In the genomic region with DNA sequence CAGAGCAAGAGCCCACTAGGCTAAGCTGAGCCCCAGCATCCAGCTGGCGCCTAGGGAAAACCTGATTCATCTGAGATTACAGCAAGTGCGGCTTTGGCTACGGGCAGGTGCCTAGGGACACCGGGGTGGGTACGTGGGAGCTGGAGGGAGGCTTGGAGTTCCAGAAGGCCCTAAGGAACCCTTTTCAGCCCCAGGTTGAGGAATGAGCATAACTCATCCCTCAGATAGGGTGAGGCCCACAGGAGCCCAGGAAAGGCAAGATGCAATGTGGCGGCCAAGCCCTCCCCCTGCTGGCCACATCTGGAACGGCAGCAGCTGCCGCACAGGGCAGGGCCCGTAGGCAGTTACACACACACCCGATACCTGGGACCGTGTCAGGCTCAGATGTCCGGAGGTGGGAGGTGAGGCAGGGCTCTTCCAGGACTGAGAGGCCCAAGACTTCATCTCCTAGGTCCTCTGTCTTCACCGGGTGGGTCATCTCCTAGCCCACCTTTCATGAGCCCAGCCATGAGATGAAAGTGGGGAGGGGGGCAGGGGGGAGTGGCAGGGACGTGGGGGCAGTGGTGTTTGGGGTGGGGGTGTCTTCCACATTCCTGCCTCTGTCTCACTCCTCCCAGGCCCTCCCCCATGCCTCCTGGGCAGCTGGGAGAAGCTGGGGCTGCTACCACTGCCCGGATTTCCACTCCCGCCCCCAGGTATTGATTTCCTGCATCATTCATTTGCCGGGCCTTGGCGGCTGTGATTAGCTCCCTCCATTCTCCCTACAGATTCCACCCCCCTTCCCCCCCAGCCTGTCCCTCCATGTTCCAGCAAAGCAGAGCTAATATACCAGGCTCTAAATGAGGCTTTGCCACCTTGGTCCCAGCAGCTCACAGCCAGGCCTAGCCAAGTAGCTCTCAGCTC, we compare ENCODE assay signal across 9 cellular contexts. TPM values are rescaled to one million over a fixed set of nuclear protein-coding genes. Genes with fewer than 3 reads are reported as not detected.
A peak's percentile ranks its signal among the peaks of the same experiment; 100 is the strongest.
DNase-seq lines count a peak whose midpoint lies in the region; ATAC-seq and TF ChIP-seq lines count a peak whose summit lies in the region.
"Had no signal": no experiment of that assay in that cellular context is flagged by ENCODE, and none has a peak within 500 bp of the region (broad histone marks: within the 10 kb centered on the region; RNA-seq: fewer than 3 reads in every experiment).

No MANE protein-coding gene starts in this region.

- no peak overlapping the region for H3K14ac ChIP-seq in mesenchymal stem cell (ENCODE audit: low read length in 2 of 2)

- CTCF ChIA-PET in activated CD8-positive, alpha-beta T cell treated with anti-CD3 and anti-CD28 coated beads for 36 hours (lab: Charles Lee): interaction anchor here (0.6 to 3.5 kb wide), 50 partner anchors 8 to 878 kb away, joined by 3 to 16 read pairs (median 3); no protein-coding TSS in a partner anchor

- no peak overlapping the region for H3K27ac ChIP-seq in mesenchymal stem cell (ENCODE audit: low read length, poor library complexity, severe bottlenecking)

- peaks cover 30% of the 10 kb centered on the region for H3K79me1 ChIP-seq in mesenchymal stem cell (replicated peaks; ENCODE audit: low read length, poor library complexity, severe bottlenecking)

- ATAC-seq in HG02759 (IDR thresholded peaks at IDR 0.05; ENCODE audit: unreplicated experiment) (peak; percentile 68), GM19023 (IDR thresholded peaks at IDR 0.05; ENCODE audit: unreplicated experiment) (no peak)
- peak; percentile 87 for ATAC-seq in activated CD8-positive, alpha-beta T cell treated with anti-CD3 and anti-CD28 coated beads for 36 hours

- H3K4me1 Mint-ChIP-seq in activated CD8-positive, alpha-beta T cell treated with anti-CD3 and anti-CD28 coated beads for 36 hours (ENCODE audit: low read depth): peaks cover 10% of the 10 kb centered on the region

- H3K4me3 Mint-ChIP-seq in activated CD8-positive, alpha-beta T cell treated with anti-CD3 and anti-CD28 coated beads for 36 hours: no peak overlapping the region
- H3K4me3 Mint-ChIP-seq: activated naive CD8-positive, alpha-beta T cell had no signal

- no peaks in the 10 kb centered on the region for H3K9me3 Mint-ChIP-seq in activated CD8-positive, alpha-beta T cell treated with anti-CD3 and anti-CD28 coated beads for 36 hours

- TF ChIP-seq CTCF in activated CD8-positive, alpha-beta T cell treated with anti-CD3 and anti-CD28 coated beads for 36 hours (IDR thresholded peaks at IDR 0.05): peak; percentile 92

- no peak overlapping the region for H2AFZ ChIP-seq in mesenchymal stem cell (ENCODE audit: low read depth, low read length)

- no peak overlapping the region for H3K4ac ChIP-seq in mesenchymal stem cell (ENCODE audit: low read depth in 1 of 2, low read length in 2 of 2)

- H3K23ac ChIP-seq in mesenchymal stem cell (ENCODE audit: low read length in 2 of 2): no peak overlapping the region

- H4K8ac ChIP-seq in mesenchymal stem cell (ENCODE audit: low read length): no peak overlapping the region

- no peak overlapping the region for H4K91ac ChIP-seq in mesenchymal stem cell (ENCODE audit: low read length)

- no peak overlapping the region for H2BK15ac ChIP-seq in mesenchymal stem cell (ENCODE audit: low read depth, poor library complexity, severe bottlenecking)

- intact Hi-C loops in activated CD8-positive, alpha-beta T cell treated with anti-CD3 and anti-CD28 coated beads for 36 hours (cut with micrococcal nuclease): loop anchor here (5.0 kb wide), 1 partner anchor 365 kb away; no protein-coding TSS in a partner anchor

- peaks cover 6 to 43% of the 10 kb centered on the region in 2 experiments for H3K27me3 ChIP-seq in mesenchymal stem cell (ENCODE audit: control insufficient read depth in 1 of 2, insufficient read depth in 1 of 2, low read length in 2 of 2)

- POLR2A ChIA-PET in activated CD8-positive, alpha-beta T cell treated with anti-CD3 and anti-CD28 coated beads for 36 hours (lab: Charles Lee): no interaction called here

- H3K9ac ChIP-seq in mesenchymal stem cell (ENCODE audit: low read length): peak overlapping the region; percentile 65

- H2BK5ac ChIP-seq in mesenchymal stem cell (ENCODE audit: low read depth, low read length, poor library complexity, severe bottlenecking): no peak overlapping the region

- 34% methylated on average over 17 of the region's 18 CpGs for WGBS in mesenchymal stem cell

- H3K18ac ChIP-seq in mesenchymal stem cell (ENCODE audit: low read depth in 1 of 2, low read length in 2 of 2): no peak overlapping the region

- H3K36me3 ChIP-seq in mesenchymal stem cell (ENCODE audit: control insufficient read depth in 1 of 2, insufficient read depth in 2 of 2, low read depth in 1 of 2, low read length in 2 of 2): peaks cover 0 to 6% of the 10 kb centered on the region in 2 experiments

- H3K36me3 Mint-ChIP-seq in activated CD8-positive, alpha-beta T cell treated with anti-CD3 and anti-CD28 coated beads for 36 hours (ENCODE audit: low read depth): no peaks in the 10 kb centered on the region
- H3K36me3 Mint-ChIP-seq: activated naive CD8-positive, alpha-beta T cell had no signal

- H3K9me3 ChIP-seq in mesenchymal stem cell (ENCODE audit: control insufficient read depth, low read length): no peaks in the 10 kb centered on the region

- H2BK12ac ChIP-seq in mesenchymal stem cell (ENCODE audit: low read length in 2 of 2): no peak overlapping the region

- H3K4me2 ChIP-seq in mesenchymal stem cell (ENCODE audit: low read length, poor library complexity, severe bottlenecking): no peak overlapping the region

- H3K4me1 ChIP-seq in mesenchymal stem cell (ENCODE audit: control insufficient read depth, insufficient read depth, low read depth, low read length): peaks cover 26% of the 10 kb centered on the region

- no peak overlapping the region for H3K27ac Mint-ChIP-seq in activated CD8-positive, alpha-beta T cell treated with anti-CD3 and anti-CD28 coated beads for 36 hours
- H3K27ac Mint-ChIP-seq: activated naive CD8-positive, alpha-beta T cell had no signal

- peak; percentile 48 for DNase-seq in DMS79 (lab: John Stamatoyannopoulos, UW)
- peak; percentile 33 for DNase-seq in NCI-H526 treated with DMSO at 0.1 percent for 48 hours (lab: John Stamatoyannopoulos, UW)
- peak; percentile 83 for DNase-seq in activated CD8-positive, alpha-beta T cell treated with anti-CD3 and anti-CD28 coated beads for 36 hours
- DNase-seq in effector CD8-positive, alpha-beta T cell (lab: John Stamatoyannopoulos, UW): peak; percentile 68
- DNase-seq in mesenchymal stem cell: peak; percentile 60
- peak; percentile 61 to 63 for DNase-seq in stimulated activated CD8-positive, alpha-beta memory T cell treated with anti-CD3 and anti-CD28 coated beads, Interleukin-2, amount 100 ng/mL, for 1 hour (ENCODE audit: low read depth in 2 of 2)

- H3K27me3 Mint-ChIP-seq in activated CD8-positive, alpha-beta T cell treated with anti-CD3 and anti-CD28 coated beads for 36 hours: peaks cover 32% of the 10 kb centered on the region

- H2AK5ac ChIP-seq in mesenchymal stem cell (ENCODE audit: low read length, severe bottlenecking): no peak overlapping the region

- no peak overlapping the region for H2BK120ac ChIP-seq in mesenchymal stem cell (ENCODE audit: low read depth, low read length)

- H3K4me3 ChIP-seq in mesenchymal stem cell (ENCODE audit: insufficient read depth in 1 of 2, low read depth in 1 of 2, low read length in 2 of 2): peak overlapping the region in 1 of 2 experiments; percentile 49

RNA-seq across cellular contexts. Expression of gene MDGA1, which starts 5.5 kb away (rescaled TPM):
- 1 to 10 TPM; 1.0 to 2.1 TPM for total RNA-seq in activated CD8-positive, alpha-beta T cell treated with anti-CD3 and anti-CD28 coated beads for 36 hours
- 2.1 TPM for polyA plus RNA-seq in mesenchymal stem cell (2013, experiment 1 of 2)
- 1.8 TPM for polyA plus RNA-seq in mesenchymal stem cell (2013, experiment 2 of 2)

Comparison
In these comparisons a context has a peak if more than half of its experiments do, and no peak if none do; other contexts are left out.
1. DNase-seq: peak in every context shown above with its lines; median percentile 83 in activated CD8-positive, alpha-beta T cell treated with anti-CD3 and anti-CD28 coated beads for 36 hours; 68 in effector CD8-positive, alpha-beta T cell; 62 in stimulated activated CD8-positive, alpha-beta memory T cell treated with anti-CD3 and anti-CD28 coated beads, Interleukin-2, amount 100 ng/mL, for 1 hour; 60 in mesenchymal stem cell; 48 in DMS79; 33 in NCI-H526 treated with DMSO at 0.1 percent for 48 hours.